In genomic region chr6:71248866-71249265, GRCh38 we compare ENCODE assay signal across 1 cellular context.
TF ChIP-seq lines count a peak whose summit lies in the region.

No MANE protein-coding gene starts in this region.

TF ChIP-seq in IMR-90, 13 proteins besides CTCF, POLR2A, EP300 and RAD21 (continued from another document):
- no peak for TF ChIP-seq CEBPB (IDR thresholded peaks at IDR 0.05; ENCODE audit: low read depth, low read length)
- TF ChIP-seq ELK1 (IDR thresholded peaks at IDR 0.05; ENCODE audit: borderline replicate concordance, low read depth, low read length), result no peak
- TF ChIP-seq RFX5 (IDR thresholded peaks at IDR 0.05; ENCODE audit: low read depth, low read length), result no peak
- no peak for TF ChIP-seq NFE2L2 (IDR thresholded peaks at IDR 0.05; ENCODE audit: low read depth, low read length)
- TF ChIP-seq MAFK (IDR thresholded peaks at IDR 0.05; ENCODE audit: low read depth, low read length), result no peak
